In the genomic region with DNA sequence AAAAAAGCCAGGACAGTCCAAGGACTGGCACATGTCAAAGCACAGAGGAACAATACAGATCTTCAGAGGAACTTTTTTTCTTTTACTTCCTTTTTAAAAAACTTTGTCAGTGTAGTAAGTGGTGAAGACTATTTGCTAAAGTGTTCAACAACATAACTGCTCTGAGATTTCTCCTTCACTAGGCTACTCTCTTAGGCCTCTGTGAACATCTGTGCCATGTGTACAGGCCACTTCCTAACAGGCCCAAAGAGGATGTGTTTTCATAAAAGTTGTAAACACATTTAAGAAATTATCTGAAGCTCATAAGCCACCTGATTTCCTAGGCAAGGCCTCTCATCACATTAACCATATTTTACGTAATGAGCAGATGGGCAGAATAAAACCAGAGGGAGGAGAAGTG, we compare ENCODE assay signal across 33 cellular contexts.
"Had no signal": no experiment of that assay in that cellular context is flagged by ENCODE, and none has a peak within 500 bp of the region (broad histone marks: within the 10 kb centered on the region; RNA-seq: fewer than 3 reads in every experiment).

No MANE protein-coding gene starts in this region.

- H3K9me3 ChIP-seq: ovary, prostate gland, sigmoid colon, suprapubic skin, tibial artery, upper lobe of right lung had no signal

- H3K36me3 Mint-ChIP-seq: activated naive CD4-positive, alpha-beta T cell treated with anti-CD3 and anti-CD28 coated beads, Interleukin-2, amount 10 ng/mL, durations not matched to agents 7 days and 5 days; activated naive CD8-positive, alpha-beta T cell treated with anti-CD3 and anti-CD28 coated beads, Interleukin-2, amount 10 ng/mL, durations not matched to agents 7 days and 5 days; natural killer cell had no signal

- H3K4me3 ChIP-seq: ascending aorta, cardiac muscle cell, coronary artery, ovary, prostate gland, sigmoid colon, suprapubic skin, tibial artery, upper lobe of right lung had no signal

- H3K4me1 Mint-ChIP-seq: activated naive CD4-positive, alpha-beta T cell treated with anti-CD3 and anti-CD28 coated beads, Interleukin-2, amount 10 ng/mL, durations not matched to agents 7 days and 5 days; activated naive CD8-positive, alpha-beta T cell treated with anti-CD3 and anti-CD28 coated beads, Interleukin-2, amount 10 ng/mL, durations not matched to agents 7 days and 5 days; immature natural killer cell; memory B cell; natural killer cell had no signal

- H3K9me3 Mint-ChIP-seq: effector memory CD8-positive, alpha-beta T cell had no signal

- H3K27ac ChIP-seq: ascending aorta, cardiac muscle cell, coronary artery, ovary, prostate gland, sigmoid colon, suprapubic skin, tibial artery, upper lobe of right lung, VCaP had no signal

- H3K27me3 ChIP-seq: ascending aorta, cardiac muscle cell, ovary, sigmoid colon, suprapubic skin, tibial artery, upper lobe of right lung had no signal

- H3K27ac Mint-ChIP-seq: activated naive CD4-positive, alpha-beta T cell treated with anti-CD3 and anti-CD28 coated beads, Interleukin-2, amount 10 ng/mL, durations not matched to agents 7 days and 5 days; activated naive CD8-positive, alpha-beta T cell treated with anti-CD3 and anti-CD28 coated beads, Interleukin-2, amount 10 ng/mL, durations not matched to agents 7 days and 5 days; effector memory CD8-positive, alpha-beta T cell; immature natural killer cell; memory B cell; natural killer cell; T-helper 1 cell treated with Interleukin-12 subunit alpha and Interleukin-12 subunit beta and Interleukin-4 antibody, amounts not matched to agents 30 μg/mL and 1 μg/mL, for 36 hours had no signal

- H3K36me3 ChIP-seq: ascending aorta, cardiac muscle cell, ovary, prostate gland, sigmoid colon, suprapubic skin, tibial artery, upper lobe of right lung had no signal

- H3K27me3 Mint-ChIP-seq: activated naive CD4-positive, alpha-beta T cell treated with anti-CD3 and anti-CD28 coated beads, Interleukin-2, amount 10 ng/mL, durations not matched to agents 7 days and 5 days; activated naive CD8-positive, alpha-beta T cell treated with anti-CD3 and anti-CD28 coated beads, Interleukin-2, amount 10 ng/mL, durations not matched to agents 7 days and 5 days; effector memory CD8-positive, alpha-beta T cell; memory B cell had no signal

- H3K4me1 ChIP-seq: ascending aorta, prostate gland, sigmoid colon, suprapubic skin, tibial artery, upper lobe of right lung had no signal

- H3K4me3 Mint-ChIP-seq: activated naive CD4-positive, alpha-beta T cell treated with anti-CD3 and anti-CD28 coated beads, Interleukin-2, amount 10 ng/mL, durations not matched to agents 7 days and 5 days; activated naive CD8-positive, alpha-beta T cell treated with anti-CD3 and anti-CD28 coated beads, Interleukin-2, amount 10 ng/mL, durations not matched to agents 7 days and 5 days; brain; effector memory CD8-positive, alpha-beta T cell; immature natural killer cell; memory B cell; natural killer cell; T-helper 1 cell treated with Interleukin-12 subunit alpha and Interleukin-12 subunit beta and Interleukin-4 antibody, amounts not matched to agents 30 μg/mL and 1 μg/mL, for 36 hours had no signal

- ATAC-seq: effector memory CD8-positive, alpha-beta T cell; left colon; natural killer cell; upper lobe of right lung had no signal

- DNase-seq: activated CD4-positive, alpha-beta T cell treated with anti-CD3 and anti-CD28 coated beads for 48 hours; activated CD4-positive, alpha-beta T cell treated with anti-CD3 and anti-CD28 coated beads, Interleukin-2, amount 50 U/mL, for 48 hours; activated CD8-positive, alpha-beta memory T cell treated with anti-CD3 and anti-CD28 coated beads for 24 hours; activated gamma-delta T cell; activated naive CD4-positive, alpha-beta T cell treated with anti-CD3 and anti-CD28 coated beads, Interleukin-2, amount 10 ng/mL, durations not matched to agents 7 days and 5 days; activated naive CD8-positive, alpha-beta T cell treated with anti-CD3 and anti-CD28 coated beads, Interleukin-2, amount 10 ng/mL, durations not matched to agents 7 days and 5 days; effector memory CD8-positive, alpha-beta T cell; erythroblast; foreskin fibroblast; head of caudate nucleus; hypothalamus; immature natural killer cell; kidney; left colon; natural killer cell; ovary; retina; sigmoid colon; small intestine; stimulated activated CD4-positive, alpha-beta T cell treated with anti-CD3 and anti-CD28 coated beads, Interleukin-1b, Interleukin-23, amount 100 ng/mL, for 48 hours; stimulated activated naive CD4-positive, alpha-beta T cell; T-helper 9 cell; tibial artery; upper lobe of right lung had no signal
